8 cellular contexts compared by ENCODE assay signal in genomic region chr16:67660564-67661028, GRCh38. TPM values are rescaled to one million over a fixed set of nuclear protein-coding genes. Genes with fewer than 3 reads are reported as not detected.
DNase-seq lines count a peak whose midpoint lies in the region; ATAC-seq, FAIRE-seq and TF ChIP-seq lines count a peak whose summit lies in the region.

TSS of gene PARD6A (plus strand) at chr16:67660960. CDS start at chr16:67661039, 79 bp downstream.

- peak within 1 kb of the TSS; percentile 97 for H3K27ac ChIP-seq in left ventricle myocardium inferior (replicated peaks)

- peaks cover 7% of the 10 kb centered on the region for H3K27me3 ChIP-seq in left ventricle myocardium inferior (ENCODE audit: low read depth)

- no peaks in the 10 kb centered on the region for H3K9me3 ChIP-seq in T-helper 17 cell (ENCODE audit: control insufficient read depth, low read length, poor library complexity, severe bottlenecking)
- no peaks in the 10 kb centered on the region for H3K9me3 ChIP-seq in left ventricle myocardium inferior (replicated peaks)

- peak; percentile 15 for TF ChIP-seq CTCF in left ventricle myocardium inferior (IDR thresholded peaks at IDR 0.05; ENCODE audit: borderline replicate concordance)
- TF ChIP-seq CTCF in progenitor cell of endocrine pancreas (IDR thresholded peaks at IDR 0.05; ENCODE audit: unreplicated experiment): no peak

- peaks cover 19% of the 10 kb centered on the region for H3K36me3 ChIP-seq in left ventricle myocardium inferior

- peaks cover 31% of the 10 kb centered on the region for H3K4me1 Mint-ChIP-seq in T-helper 17 cell
- H3K4me1 Mint-ChIP-seq in progenitor cell of endocrine pancreas (ENCODE audit: low read depth): peaks cover 11% of the 10 kb centered on the region

- H3K9me3 Mint-ChIP-seq in progenitor cell of endocrine pancreas (ENCODE audit: low read depth): no peaks in the 10 kb centered on the region

- TF ChIP-seq POLR2A in GM12892 (IDR thresholded peaks at IDR 0.05; ENCODE audit: low read depth, low read length): no peak

- FAIRE-seq in GM12892 (lab: Jason Lieb, UNC): peak; percentile 99

- DNase-seq in GM12892 (ENCODE audit: insufficient read length) (peak; percentile 100), NCI-H1694 (lab: John Stamatoyannopoulos, UW) (peak; percentile 86), T-helper 17 cell (peak; percentile 90 to 92 (median 91)), amniotic stem cell (lab: John Stamatoyannopoulos, UW) (peak; percentile 92), left ventricle myocardium inferior (peak; percentile 94), progenitor cell of endocrine pancreas (ENCODE audit: low spot score, unreplicated experiment) (peak; percentile 81), ureter (ENCODE audit: low spot score) (peak; percentile 93)

- H3K4me1 ChIP-seq in left ventricle myocardium inferior: peaks cover 33% of the 10 kb centered on the region

- H3K36me3 Mint-ChIP-seq in T-helper 17 cell (ENCODE audit: low read depth) (peaks cover 2% of the 10 kb centered on the region), progenitor cell of endocrine pancreas (ENCODE audit: insufficient read depth) (peaks cover 4% of the 10 kb centered on the region)

- ATAC-seq in HG02885 (IDR thresholded peaks at IDR 0.05; ENCODE audit: poor library complexity, unreplicated experiment) (peak; percentile 84), T-helper 17 cell (peak; percentile 85)

- no peaks in the 10 kb centered on the region for H3K27me3 Mint-ChIP-seq in T-helper 17 cell
- peaks cover 3% of the 10 kb centered on the region for H3K27me3 Mint-ChIP-seq in progenitor cell of endocrine pancreas

- intact Hi-C loops in left ventricle myocardium inferior (cut with micrococcal nuclease): no loop called here

- peak within 1 kb of the TSS; percentile 89 for H3K4me3 ChIP-seq in left ventricle myocardium inferior

- H3K27ac Mint-ChIP-seq in T-helper 17 cell (peak within 1 kb of the TSS; percentile 91), progenitor cell of endocrine pancreas (peak within 1 kb of the TSS; percentile 96)

- H3K4me3 Mint-ChIP-seq in T-helper 17 cell (peak within 1 kb of the TSS; percentile 96), progenitor cell of endocrine pancreas (ENCODE audit: low read depth) (peak within 1 kb of the TSS; percentile 88)

RNA-seq across cellular contexts. Expression of gene PARD6A, which starts in this region (rescaled TPM):
- 4.0 TPM for polyA plus RNA-seq in GM12892 (2012; ENCODE audit: missing spikeins)
- total RNA-seq in T-helper 17 cell: 1 to 10 TPM; 6.3 to 7.9 TPM
- total RNA-seq in left ventricle myocardium inferior: 3.4 TPM
- total RNA-seq in progenitor cell of endocrine pancreas: 5.6 and 6.4 TPM in 2 replicates
- total RNA-seq in ureter: 1.6 TPM

Comparison
In these comparisons a context has a peak if more than half of its experiments do, and no peak if none do; other contexts are left out.
1. Peak in every context shown above with its lines: DNase-seq, ATAC-seq, H3K4me3 ChIP-seq and H3K27ac ChIP-seq.